22 cellular contexts compared by ENCODE assay signal in genomic region chr1:247295274-247295684, GRCh38. TPM values are rescaled to one million over a fixed set of nuclear protein-coding genes. Genes with fewer than 3 reads are reported as not detected.
DNase-seq lines count a peak whose midpoint lies in the region; ATAC-seq and TF ChIP-seq lines count a peak whose summit lies in the region.
"Had no signal": no experiment of that assay in that cellular context is flagged by ENCODE, and none has a peak within 500 bp of the region (broad histone marks: within the 10 kb centered on the region; RNA-seq: fewer than 3 reads in every experiment).

No MANE protein-coding gene starts in this region.

- no peak overlapping the region for H3K27ac ChIP-seq in endodermal cell (ENCODE audit: low read depth, low read length)
- peak overlapping the region; percentile 94 for H3K27ac ChIP-seq in mesenchymal stem cell (ENCODE audit: low read length, poor library complexity, severe bottlenecking)

- TF ChIP-seq CTCF in endodermal cell (conservative IDR thresholded peaks at IDR 0.05), result no peak

- intact Hi-C loops in activated T-helper 1 cell treated with anti-CD3 and anti-CD28 coated beads, Interleukin-12 subunit alpha, Interleukin-12 subunit beta, Interleukin-2, Interleukin-4 antibody, amounts not matched to agents 30 ng/mL and 10 ng/mL and 1 ng/mL, durations not matched to agents 14 hours and 24 hours and 36 hours (cut with micrococcal nuclease), result no loop called here

- H3K4me3 Mint-ChIP-seq in endodermal cell, result peak overlapping the region; percentile 1
- no peak overlapping the region for H3K4me3 Mint-ChIP-seq in activated T-helper 1 cell treated with anti-CD3 and anti-CD28 coated beads, Interleukin-12 subunit alpha, Interleukin-12 subunit beta, Interleukin-2, Interleukin-4 antibody, amounts not matched to agents 30 ng/mL and 10 ng/mL and 1 ng/mL, durations not matched to agents 14 hours and 24 hours and 36 hours
- H3K4me3 Mint-ChIP-seq: activated naive CD8-positive, alpha-beta T cell; activated T-cell treated with anti-CD3 and anti-CD28 coated beads, Interleukin-2, amount 50 U/mL, for 24 hours; CD8-positive, alpha-beta T cell had no signal

- no peak overlapping the region for H3K4me2 ChIP-seq in mesenchymal stem cell (ENCODE audit: low read length, poor library complexity, severe bottlenecking)

- H3K4me1 ChIP-seq in endodermal cell (ENCODE audit: control insufficient read depth, insufficient read depth, low read length) (peaks cover 34% of the 10 kb centered on the region), mesenchymal stem cell (ENCODE audit: control insufficient read depth, insufficient read depth, low read depth, low read length) (peaks cover 33% of the 10 kb centered on the region)

- peaks cover 22% of the 10 kb centered on the region for H3K36me3 Mint-ChIP-seq in endodermal cell (ENCODE audit: low read depth)
- H3K36me3 Mint-ChIP-seq in activated T-helper 1 cell treated with anti-CD3 and anti-CD28 coated beads, Interleukin-12 subunit alpha, Interleukin-12 subunit beta, Interleukin-2, Interleukin-4 antibody, amounts not matched to agents 30 ng/mL and 10 ng/mL and 1 ng/mL, durations not matched to agents 14 hours and 24 hours and 36 hours (ENCODE audit: low read depth), result no peaks in the 10 kb centered on the region

- no peak overlapping the region for H2AFZ ChIP-seq in mesenchymal stem cell (ENCODE audit: low read depth, low read length)

- peak overlapping the region; percentile 49 for H2AK5ac ChIP-seq in mesenchymal stem cell (ENCODE audit: low read length, severe bottlenecking)

- H3K4ac ChIP-seq in mesenchymal stem cell (ENCODE audit: low read depth in 1 of 2, low read length in 2 of 2), result no peak overlapping the region

- no peak overlapping the region for H4K91ac ChIP-seq in mesenchymal stem cell (ENCODE audit: low read length)

- H4K8ac ChIP-seq in mesenchymal stem cell (ENCODE audit: low read length), result no peak overlapping the region

- H3K9me3 Mint-ChIP-seq in endodermal cell, result peaks cover 5% of the 10 kb centered on the region
- H3K9me3 Mint-ChIP-seq in activated T-helper 1 cell treated with anti-CD3 and anti-CD28 coated beads, Interleukin-12 subunit alpha, Interleukin-12 subunit beta, Interleukin-2, Interleukin-4 antibody, amounts not matched to agents 30 ng/mL and 10 ng/mL and 1 ng/mL, durations not matched to agents 14 hours and 24 hours and 36 hours, result no peaks in the 10 kb centered on the region
- H3K9me3 Mint-ChIP-seq: activated T-cell treated with anti-CD3 and anti-CD28 coated beads, Interleukin-2, amount 50 U/mL, for 24 hours; CD8-positive, alpha-beta T cell had no signal

- no peak overlapping the region for H2BK120ac ChIP-seq in mesenchymal stem cell (ENCODE audit: low read depth, low read length)

- H3K4me1 Mint-ChIP-seq in endodermal cell, result peaks cover 69% of the 10 kb centered on the region
- no peaks in the 10 kb centered on the region for H3K4me1 Mint-ChIP-seq in activated T-helper 1 cell treated with anti-CD3 and anti-CD28 coated beads, Interleukin-12 subunit alpha, Interleukin-12 subunit beta, Interleukin-2, Interleukin-4 antibody, amounts not matched to agents 30 ng/mL and 10 ng/mL and 1 ng/mL, durations not matched to agents 14 hours and 24 hours and 36 hours (ENCODE audit: low read depth)

- H3K27me3 Mint-ChIP-seq in endodermal cell (ENCODE audit: insufficient read depth), result no peaks in the 10 kb centered on the region
- H3K27me3 Mint-ChIP-seq in activated T-helper 1 cell treated with anti-CD3 and anti-CD28 coated beads, Interleukin-12 subunit alpha, Interleukin-12 subunit beta, Interleukin-2, Interleukin-4 antibody, amounts not matched to agents 30 ng/mL and 10 ng/mL and 1 ng/mL, durations not matched to agents 14 hours and 24 hours and 36 hours (ENCODE audit: insufficient read depth), result peaks cover 1% of the 10 kb centered on the region
- H3K27me3 Mint-ChIP-seq: activated naive CD8-positive, alpha-beta T cell; activated T-cell treated with anti-CD3 and anti-CD28 coated beads, Interleukin-2, amount 50 U/mL, for 24 hours had no signal

- H3K9me3 ChIP-seq in endodermal cell (ENCODE audit: control insufficient read depth, low read length) (no peaks in the 10 kb centered on the region), mesenchymal stem cell (ENCODE audit: control insufficient read depth, low read length) (no peaks in the 10 kb centered on the region)

- no peak overlapping the region for H2BK12ac ChIP-seq in mesenchymal stem cell (ENCODE audit: low read length in 2 of 2)

- H3K4me3 ChIP-seq in Jurkat, Clone E6-1 (ENCODE audit: low read length), result no peak overlapping the region
- H3K4me3 ChIP-seq in endodermal cell (ENCODE audit: low read length), result peak overlapping the region; percentile 48
- no peak overlapping the region for H3K4me3 ChIP-seq in mesenchymal stem cell (ENCODE audit: insufficient read depth in 1 of 2, low read depth in 1 of 2, low read length in 2 of 2)
- H3K4me3 ChIP-seq: K562 had no signal

- H3K18ac ChIP-seq in mesenchymal stem cell (ENCODE audit: low read depth in 1 of 2, low read length in 2 of 2), result no peak overlapping the region

- no peak overlapping the region for H3K23ac ChIP-seq in mesenchymal stem cell (ENCODE audit: low read length in 2 of 2)

- H2BK15ac ChIP-seq in mesenchymal stem cell (ENCODE audit: low read depth, poor library complexity, severe bottlenecking), result no peak overlapping the region

- 3 to 13% methylated on average over 4 to 6 of the region's 6 CpGs for WGBS in endodermal cell (ENCODE audit: insufficient coverage in 1 of 2, insufficient read length in 1 of 2), 2 experiments
- WGBS in mesenchymal stem cell, result 36% methylated on average over 6 of the region's 6 CpGs

- DNase-seq in AG20443 (ENCODE audit: low spot score) (peak; percentile 48), endodermal cell (peak; percentile 89), mesenchymal stem cell (no peak), T-helper 9 cell (no peak), RKO (ENCODE audit: low spot score) (no peak)
- DNase-seq in Jurkat, Clone E6-1 (ENCODE audit: low read depth, low spot score), result peak; percentile 17
- no peak for DNase-seq in activated T-helper 1 cell treated with anti-CD3 and anti-CD28 coated beads, Interleukin-12 subunit alpha, Interleukin-12 subunit beta, Interleukin-2, Interleukin-4 antibody, amounts not matched to agents 30 ng/mL and 10 ng/mL and 1 ng/mL, durations not matched to agents 14 hours and 24 hours and 36 hours (ENCODE audit: low spot score)
- DNase-seq: activated CD4-positive, alpha-beta T cell treated with anti-CD3 and anti-CD28 coated beads, Interleukin-2, amount 50 U/mL, for 48 hours; activated T-cell treated with anti-CD3 and anti-CD28 coated beads, Interleukin-2, amount 50 U/mL, for 24 hours; CD8-positive, alpha-beta T cell; GOT3; kidney glomerular epithelial cell; midbrain; NCI-H2081; NCI-H510A; SW 1271 had no signal

- H3K27ac Mint-ChIP-seq in endodermal cell, result peak overlapping the region; percentile 28
- no peak overlapping the region for H3K27ac Mint-ChIP-seq in activated T-helper 1 cell treated with anti-CD3 and anti-CD28 coated beads, Interleukin-12 subunit alpha, Interleukin-12 subunit beta, Interleukin-2, Interleukin-4 antibody, amounts not matched to agents 30 ng/mL and 10 ng/mL and 1 ng/mL, durations not matched to agents 14 hours and 24 hours and 36 hours
- H3K27ac Mint-ChIP-seq: activated naive CD8-positive, alpha-beta T cell; activated T-cell treated with anti-CD3 and anti-CD28 coated beads, Interleukin-2, amount 50 U/mL, for 24 hours; CD8-positive, alpha-beta T cell had no signal

- H3K36me3 ChIP-seq in endodermal cell (ENCODE audit: control insufficient read depth, insufficient read depth, low read length) (peaks cover 25% of the 10 kb centered on the region), mesenchymal stem cell (ENCODE audit: control insufficient read depth in 1 of 2, insufficient read depth in 2 of 2, low read depth in 1 of 2, low read length in 2 of 2) (peaks cover 15% of the 10 kb centered on the region in 2 experiments)

- peak overlapping the region; percentile 67 for H2BK5ac ChIP-seq in mesenchymal stem cell (ENCODE audit: low read depth, low read length, poor library complexity, severe bottlenecking)

- no peaks in the 10 kb centered on the region for H3K27me3 ChIP-seq in endodermal cell (ENCODE audit: control insufficient read depth, insufficient read depth, low read length, poor library complexity, severe bottlenecking)
- no peaks in the 10 kb centered on the region for H3K27me3 ChIP-seq in mesenchymal stem cell (ENCODE audit: control insufficient read depth in 1 of 2, insufficient read depth in 1 of 2, low read length in 2 of 2)

- no peak for ATAC-seq in GM21423 (IDR thresholded peaks at IDR 0.05; ENCODE audit: unreplicated experiment)
- ATAC-seq: CD8-positive, alpha-beta T cell; K562 had no signal

- peaks cover 5% of the 10 kb centered on the region for H3K79me1 ChIP-seq in mesenchymal stem cell (replicated peaks; ENCODE audit: low read length, poor library complexity, severe bottlenecking)

- no peak overlapping the region for H3K9ac ChIP-seq in endodermal cell (ENCODE audit: extremely low read depth, low read length, poor library complexity, severe bottlenecking)
- H3K9ac ChIP-seq in mesenchymal stem cell (ENCODE audit: low read length), result no peak overlapping the region

- no peak overlapping the region for H3K14ac ChIP-seq in mesenchymal stem cell (ENCODE audit: low read length in 2 of 2)

RNA-seq across cellular contexts. Expression of gene ZNF496, which starts 36.4 kb away (rescaled TPM):
- 27.3 TPM for polyA plus RNA-seq in Jurkat, Clone E6-1 (2012; ENCODE audit: insufficient read depth, insufficient read length)
- 10 to 100 TPM; 63.5 to 65.6 TPM for total RNA-seq in endodermal cell
- 45.9 TPM for polyA plus RNA-seq in endodermal cell (2013, experiment 1 of 2)
- 37.8 TPM for polyA plus RNA-seq in endodermal cell (2013, experiment 2 of 2)
- polyA plus RNA-seq in mesenchymal stem cell (2013, experiment 1 of 2), result 12.9 TPM
- polyA plus RNA-seq in mesenchymal stem cell (2013, experiment 2 of 2), result 12.9 TPM
- 13.8 and 14.8 TPM in 2 replicates for total RNA-seq in activated T-helper 1 cell treated with anti-CD3 and anti-CD28 coated beads, Interleukin-12 subunit alpha, Interleukin-12 subunit beta, Interleukin-2, Interleukin-4 antibody, amounts not matched to agents 30 ng/mL and 10 ng/mL and 1 ng/mL, durations not matched to agents 14 hours and 24 hours and 36 hours

RNA-seq across cellular contexts. Expression of gene VN1R5, which starts 39.4 kb away (rescaled TPM):
- polyA plus RNA-seq in Jurkat, Clone E6-1 (2012; ENCODE audit: insufficient read depth, insufficient read length), result not detected
- total RNA-seq in endodermal cell, result not detected
- polyA plus RNA-seq in endodermal cell (2013, experiment 1 of 2), result not detected
- not detected for polyA plus RNA-seq in endodermal cell (2013, experiment 2 of 2)
- polyA plus RNA-seq in mesenchymal stem cell (2013, experiment 1 of 2), result not detected
- not detected for polyA plus RNA-seq in mesenchymal stem cell (2013, experiment 2 of 2)
- total RNA-seq in activated T-helper 1 cell treated with anti-CD3 and anti-CD28 coated beads, Interleukin-12 subunit alpha, Interleukin-12 subunit beta, Interleukin-2, Interleukin-4 antibody, amounts not matched to agents 30 ng/mL and 10 ng/mL and 1 ng/mL, durations not matched to agents 14 hours and 24 hours and 36 hours, result not detected in 2 replicates
- total RNA-seq: bronchial epithelial cell; CD8-positive, alpha-beta T cell; K562; renal cortical epithelial cell had no signal
- polyA plus RNA-seq: esophagus, K562 had no signal

Comparison
In these comparisons a context has a peak if more than half of its experiments do, and no peak if none do; other contexts are left out.
1. DNase-seq: peak in AG20443 (single experiment), Jurkat, Clone E6-1 (single experiment) and endodermal cell (single experiment); none in mesenchymal stem cell (single experiment), T-helper 9 cell (single experiment), RKO (single experiment) and activated T-helper 1 cell treated with anti-CD3 and anti-CD28 coated beads, Interleukin-12 subunit alpha, Interleukin-12 subunit beta, Interleukin-2, Interleukin-4 antibody, amounts not matched to agents 30 ng/mL and 10 ng/mL and 1 ng/mL, durations not matched to agents 14 hours and 24 hours and 36 hours (single experiment).